Comparison of ENCODE assay signal across 10 cellular contexts in the genomic region with DNA sequence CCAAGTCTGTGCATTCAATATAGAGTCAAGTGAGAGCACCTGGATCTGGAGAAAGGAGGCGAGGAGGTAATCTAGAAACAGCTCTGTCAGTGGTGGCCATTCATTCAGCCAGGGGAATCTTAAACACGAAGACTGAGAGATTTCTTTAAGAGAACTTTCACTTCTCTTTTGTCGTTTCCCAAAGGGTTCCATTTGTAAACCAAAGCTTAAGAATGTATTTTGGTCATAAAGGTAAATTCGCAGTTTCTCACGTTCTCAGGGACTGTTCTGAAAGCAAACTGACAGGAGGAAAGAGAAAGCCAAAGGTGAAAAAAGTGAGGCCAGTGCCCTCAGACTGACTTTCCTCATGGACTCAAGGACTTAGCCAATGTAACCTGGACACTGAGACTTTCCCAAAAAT.
DNase-seq lines count a peak whose midpoint lies in the region; ATAC-seq and TF ChIP-seq lines count a peak whose summit lies in the region.
"Had no signal": no experiment of that assay in that cellular context is flagged by ENCODE, and none has a peak within 500 bp of the region (broad histone marks: within the 10 kb centered on the region; RNA-seq: fewer than 3 reads in every experiment).

No MANE protein-coding gene starts in this region.

- ATAC-seq in GM18511 (IDR thresholded peaks at IDR 0.05; ENCODE audit: unreplicated experiment) (peak; percentile 85), GM21423 (IDR thresholded peaks at IDR 0.05; ENCODE audit: unreplicated experiment) (peak; percentile 76), HG03060 (IDR thresholded peaks at IDR 0.05; ENCODE audit: low read depth, unreplicated experiment) (peak; percentile 80)

- H4K20me1 ChIP-seq in OCI-LY7 (ENCODE audit: insufficient read depth, low read length), result no peaks in the 10 kb centered on the region

- H3K36me3 Mint-ChIP-seq in mesothelial cell of epicardium, result no peaks in the 10 kb centered on the region
- H3K36me3 Mint-ChIP-seq: activated CD4-positive, alpha-beta memory T cell treated with anti-CD3 and anti-CD28 coated beads for 36 hours; CD4-positive, CD25-positive, alpha-beta regulatory T cell had no signal

- no peaks in the 10 kb centered on the region for H3K9me2 ChIP-seq in OCI-LY7 (ENCODE audit: insufficient read depth, low read length)

- no peaks in the 10 kb centered on the region for H3K4me1 Mint-ChIP-seq in mesothelial cell of epicardium
- H3K4me1 Mint-ChIP-seq: CD4-positive, CD25-positive, alpha-beta regulatory T cell had no signal

- H3K27ac Mint-ChIP-seq in mesothelial cell of epicardium, result no peak overlapping the region
- H3K27ac Mint-ChIP-seq: activated CD4-positive, alpha-beta memory T cell treated with anti-CD3 and anti-CD28 coated beads for 36 hours; CD4-positive, CD25-positive, alpha-beta regulatory T cell had no signal

- no peaks in the 10 kb centered on the region for H3K79me2 ChIP-seq in OCI-LY7 (ENCODE audit: insufficient read depth, low read depth, low read length)

- TF ChIP-seq CTCF in OCI-LY7 (conservative IDR thresholded peaks at IDR 0.05; ENCODE audit: low read length) (no peak), mesothelial cell of epicardium (IDR thresholded peaks at IDR 0.05; ENCODE audit: unreplicated experiment) (no peak)

- H3K4me2 ChIP-seq in OCI-LY7 (ENCODE audit: low read length), result peak overlapping the region; percentile 64

- DNase-seq in OCI-LY7 (ENCODE audit: low spot score) (peak; percentile 92), GM19238 (ENCODE audit: insufficient read length, low spot score) (no peak), NCI-H446 treated with DMSO at 0.1 percent for 48 hours (lab: John Stamatoyannopoulos, UW) (no peak), mesothelial cell of epicardium (ENCODE audit: low spot score in 2 of 2, unreplicated experiment in 2 of 2) (no peak), EL (no peak)
- DNase-seq: activated CD4-positive, alpha-beta memory T cell treated with anti-CD3 and anti-CD28 coated beads for 36 hours; CD4-positive, CD25-positive, alpha-beta regulatory T cell had no signal

- no TSS peak for BruUV-seq in OCI-LY7 (replicated peaks; lab: Mats Ljungman, UMichigan)

- H3K4me3 ChIP-seq in OCI-LY7 (ENCODE audit: low read depth, low read length, poor library complexity, severe bottlenecking), result peak overlapping the region; percentile 19

- H3K27me3 Mint-ChIP-seq in mesothelial cell of epicardium (ENCODE audit: low read depth), result no peaks in the 10 kb centered on the region
- H3K27me3 Mint-ChIP-seq: activated CD4-positive, alpha-beta memory T cell treated with anti-CD3 and anti-CD28 coated beads for 36 hours; CD4-positive, CD25-positive, alpha-beta regulatory T cell had no signal

- CTCF ChIA-PET in OCI-LY7 (lab: Charles Lee; ENCODE audit: unreplicated experiment), result interaction anchor here (1.1 kb wide), 2 partner anchors 9 to 12 kb away, joined by 3 to 6 read pairs; no protein-coding TSS in a partner anchor

- no peak overlapping the region for H3K4me3 Mint-ChIP-seq in mesothelial cell of epicardium
- H3K4me3 Mint-ChIP-seq: activated CD4-positive, alpha-beta memory T cell treated with anti-CD3 and anti-CD28 coated beads for 36 hours; CD4-positive, CD25-positive, alpha-beta regulatory T cell had no signal

- peak overlapping the region; percentile 81 for H2AFZ ChIP-seq in OCI-LY7 (ENCODE audit: low read length)

- peaks cover 15% of the 10 kb centered on the region; the same call in 1 of the 2 replicates for H3K9me3 ChIP-seq in OCI-LY7 (ENCODE audit: low read length)

- intact Hi-C loops in OCI-LY7 (cut with micrococcal nuclease; ENCODE audit: unreplicated experiment), result loop anchor here (1.0 to 10.0 kb wide), 3 partner anchors 9 to 475 kb away; no protein-coding TSS in a partner anchor

- no peaks in the 10 kb centered on the region for H3K9me3 Mint-ChIP-seq in mesothelial cell of epicardium
- H3K9me3 Mint-ChIP-seq: activated CD4-positive, alpha-beta memory T cell treated with anti-CD3 and anti-CD28 coated beads for 36 hours had no signal

- POLR2A ChIA-PET in OCI-LY7 (lab: Charles Lee), result interaction anchor here (0.7 to 2.5 kb wide), 5 partner anchors 10 to 445 kb away, joined by 3 to 95 read pairs (median 3); no protein-coding TSS in a partner anchor

- H3K4me1 ChIP-seq in OCI-LY7 (ENCODE audit: insufficient read depth, low read length, poor library complexity, severe bottlenecking), result peaks cover 99% of the 10 kb centered on the region

- H3K36me3 ChIP-seq in OCI-LY7 (ENCODE audit: insufficient read depth, low read length), result peaks cover 10% of the 10 kb centered on the region

- H3K27ac ChIP-seq in OCI-LY7 (ENCODE audit: low read depth, low read length, poor library complexity, severe bottlenecking), result peak overlapping the region; percentile 90
